ENCODE assay signal across 13 cellular contexts in genomic region chr20:57040924-57041323, GRCh38.
DNase-seq lines count a peak whose midpoint lies in the region; TF ChIP-seq lines count a peak whose summit lies in the region.
"Had no signal": no experiment of that assay in that cellular context is flagged by ENCODE, and none has a peak within 500 bp of the region (broad histone marks: within the 10 kb centered on the region; RNA-seq: fewer than 3 reads in every experiment).

No MANE protein-coding gene starts in this region.

- no peaks in the 10 kb centered on the region for H3K27me3 ChIP-seq in rectal smooth muscle tissue (ENCODE audit: control insufficient read depth, insufficient read depth, low read length)

- no peak for TF ChIP-seq CTCF in epithelial cell of esophagus (IDR thresholded peaks at IDR 0.05; ENCODE audit: insufficient read depth, low read depth, low read length, missing control alignments)

- DNase-seq in COLO829 (ENCODE audit: low spot score): peak; percentile 40
- DNase-seq in NOMO-1 (lab: John Stamatoyannopoulos, UW; ENCODE audit: unreplicated experiment in 2 of 2): peak; percentile 51 to 63
- DNase-seq in epithelial cell of esophagus (ENCODE audit: low read depth): peak; percentile 18
- DNase-seq in NCI-H82 (lab: John Stamatoyannopoulos, UW): no peak
- DNase-seq in caudate nucleus (lab: John Stamatoyannopoulos, UW): no peak
- no peak for DNase-seq in NCI-H748 treated with DMSO at 0.1 percent for 48 hours (lab: John Stamatoyannopoulos, UW)
- no peak for DNase-seq in NCI-H1417 treated with DMSO at 0.1 percent for 48 hours (lab: John Stamatoyannopoulos, UW)
- DNase-seq: activated T-cell treated with anti-CD3 and anti-CD28 coated beads, Interleukin-2, amount 50 U/mL, for 24 hours; C1 segment of cervical spinal cord; dorsolateral prefrontal cortex; stimulated activated CD4-positive, alpha-beta T cell treated with anti-CD3 and anti-CD28 coated beads, Interleukin-4, amount 100 ng/mL, for 1 hour had no signal

- H3K27ac ChIP-seq in rectal smooth muscle tissue (ENCODE audit: low read depth, low read length) (peak overlapping the region; percentile 56), caudate nucleus (ENCODE audit: low read depth, low read length) (no peak overlapping the region)
- H3K27ac ChIP-seq: adrenal gland had no signal

- no peak overlapping the region for H3K9ac ChIP-seq in rectal smooth muscle tissue (ENCODE audit: low read length)

- no peak overlapping the region for H3K4me3 ChIP-seq in epithelial cell of esophagus (ENCODE audit: low read length)
- H3K4me3 ChIP-seq in rectal smooth muscle tissue (ENCODE audit: low read length): no peak overlapping the region
- H3K4me3 ChIP-seq: adrenal gland, dorsolateral prefrontal cortex had no signal

- peaks cover 22% of the 10 kb centered on the region for H3K4me1 ChIP-seq in rectal smooth muscle tissue (ENCODE audit: control insufficient read depth, insufficient read depth, low read length)
- H3K4me1 ChIP-seq: adrenal gland had no signal

- no peaks in the 10 kb centered on the region for H3K36me3 ChIP-seq in rectal smooth muscle tissue (ENCODE audit: control insufficient read depth, insufficient read depth, low read length)
- H3K36me3 ChIP-seq: adrenal gland had no signal

Comparison
In these comparisons a context has a peak if more than half of its experiments do, and no peak if none do; other contexts are left out.
1. DNase-seq: peak in COLO829 (single experiment), NOMO-1 (2 of 2) and epithelial cell of esophagus (single experiment); none in NCI-H82 (single experiment), caudate nucleus (0 of 61), NCI-H748 treated with DMSO at 0.1 percent for 48 hours (single experiment) and NCI-H1417 treated with DMSO at 0.1 percent for 48 hours (single experiment).